1 cellular context compared by ENCODE assay signal in the genomic region with DNA sequence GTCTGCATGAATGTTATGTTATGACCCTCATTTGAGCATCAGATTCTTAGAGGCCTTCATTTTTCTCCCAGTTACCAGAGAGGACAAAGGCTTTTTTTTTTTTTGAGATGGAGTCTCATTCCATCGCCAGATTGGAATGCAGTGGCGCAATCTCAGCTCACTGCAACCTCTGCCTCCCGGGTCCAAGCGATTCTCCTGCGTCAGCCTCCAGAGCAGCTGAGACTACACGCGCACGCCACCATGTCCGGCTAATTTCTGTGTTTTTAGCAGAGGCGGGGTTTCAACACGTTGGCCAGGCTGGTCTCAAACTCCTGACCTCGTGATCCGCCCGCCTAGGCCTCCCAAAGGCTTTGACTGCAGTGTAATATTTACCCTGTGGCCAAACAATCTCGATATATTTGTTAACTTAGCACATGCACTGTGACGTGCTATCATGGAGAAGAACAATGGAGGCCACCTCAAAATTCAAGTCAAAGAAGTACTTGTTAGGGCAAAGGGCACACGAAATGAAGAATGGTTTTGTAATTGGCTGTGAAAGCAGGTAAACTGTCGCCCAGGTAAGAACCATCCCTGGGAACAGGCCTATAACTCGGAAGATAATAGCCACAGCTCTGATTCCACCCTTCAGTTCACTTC.
A peak's percentile ranks its signal among the peaks of the same experiment; 100 is the strongest.
TF ChIP-seq lines count a peak whose summit lies in the region.

No MANE protein-coding gene starts in this region.

TF ChIP-seq in HepG2, 621 proteins besides CTCF, POLR2A, EP300 and RAD21 (continued from another document and continues in another):
- no peak for TF ChIP-seq GATAD1 (CRISPR knock-in tag; IDR thresholded peaks at IDR 0.05)
- TF ChIP-seq ATAD3A (CRISPR knock-in tag; IDR thresholded peaks at IDR 0.05): no peak
- TF ChIP-seq ARNTL (CRISPR knock-in tag; IDR thresholded peaks at IDR 0.05): no peak; the same call in 1 of the 2 replicates
- TF ChIP-seq, protein P1, sequence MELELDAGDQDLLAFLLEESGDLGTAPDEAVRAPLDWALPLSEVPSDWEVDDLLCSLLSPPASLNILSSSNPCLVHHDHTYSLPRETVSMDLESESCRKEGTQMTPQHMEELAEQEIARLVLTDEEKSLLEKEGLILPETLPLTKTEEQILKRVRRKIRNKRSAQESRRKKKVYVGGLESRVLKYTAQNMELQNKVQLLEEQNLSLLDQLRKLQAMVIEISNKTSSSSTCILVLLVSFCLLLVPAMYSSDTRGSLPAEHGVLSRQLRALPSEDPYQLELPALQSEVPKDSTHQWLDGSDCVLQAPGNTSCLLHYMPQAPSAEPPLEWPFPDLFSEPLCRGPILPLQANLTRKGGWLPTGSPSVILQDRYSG (CRISPR knock-in tag; IDR thresholded peaks at IDR 0.05): no peak
- TF ChIP-seq DPF2 (CRISPR knock-in tag; IDR thresholded peaks at IDR 0.05; ENCODE audit: borderline replicate concordance, low read depth): no peak
- TF ChIP-seq, protein P2, sequence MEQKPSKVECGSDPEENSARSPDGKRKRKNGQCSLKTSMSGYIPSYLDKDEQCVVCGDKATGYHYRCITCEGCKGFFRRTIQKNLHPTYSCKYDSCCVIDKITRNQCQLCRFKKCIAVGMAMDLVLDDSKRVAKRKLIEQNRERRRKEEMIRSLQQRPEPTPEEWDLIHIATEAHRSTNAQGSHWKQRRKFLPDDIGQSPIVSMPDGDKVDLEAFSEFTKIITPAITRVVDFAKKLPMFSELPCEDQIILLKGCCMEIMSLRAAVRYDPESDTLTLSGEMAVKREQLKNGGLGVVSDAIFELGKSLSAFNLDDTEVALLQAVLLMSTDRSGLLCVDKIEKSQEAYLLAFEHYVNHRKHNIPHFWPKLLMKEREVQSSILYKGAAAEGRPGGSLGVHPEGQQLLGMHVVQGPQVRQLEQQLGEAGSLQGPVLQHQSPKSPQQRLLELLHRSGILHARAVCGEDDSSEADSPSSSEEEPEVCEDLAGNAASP (CRISPR knock-in tag; IDR thresholded peaks at IDR 0.05; ENCODE audit: borderline replicate concordance): no peak
- no peak for TF ChIP-seq ZNF615 (CRISPR knock-in tag; IDR thresholded peaks at IDR 0.05; ENCODE audit: borderline replicate concordance)
- TF ChIP-seq RBAK (CRISPR knock-in tag; IDR thresholded peaks at IDR 0.05): 0 out of 2 replicates have a peak, but pooled peaks have one; percentile 26
- TF ChIP-seq ZNF264 (CRISPR knock-in tag; IDR thresholded peaks at IDR 0.05): 0 out of 2 replicates have a peak, but pooled peaks have one; percentile 32
- no peak for TF ChIP-seq TBP (CRISPR knock-in tag; IDR thresholded peaks at IDR 0.05)
- TF ChIP-seq, protein P3, sequence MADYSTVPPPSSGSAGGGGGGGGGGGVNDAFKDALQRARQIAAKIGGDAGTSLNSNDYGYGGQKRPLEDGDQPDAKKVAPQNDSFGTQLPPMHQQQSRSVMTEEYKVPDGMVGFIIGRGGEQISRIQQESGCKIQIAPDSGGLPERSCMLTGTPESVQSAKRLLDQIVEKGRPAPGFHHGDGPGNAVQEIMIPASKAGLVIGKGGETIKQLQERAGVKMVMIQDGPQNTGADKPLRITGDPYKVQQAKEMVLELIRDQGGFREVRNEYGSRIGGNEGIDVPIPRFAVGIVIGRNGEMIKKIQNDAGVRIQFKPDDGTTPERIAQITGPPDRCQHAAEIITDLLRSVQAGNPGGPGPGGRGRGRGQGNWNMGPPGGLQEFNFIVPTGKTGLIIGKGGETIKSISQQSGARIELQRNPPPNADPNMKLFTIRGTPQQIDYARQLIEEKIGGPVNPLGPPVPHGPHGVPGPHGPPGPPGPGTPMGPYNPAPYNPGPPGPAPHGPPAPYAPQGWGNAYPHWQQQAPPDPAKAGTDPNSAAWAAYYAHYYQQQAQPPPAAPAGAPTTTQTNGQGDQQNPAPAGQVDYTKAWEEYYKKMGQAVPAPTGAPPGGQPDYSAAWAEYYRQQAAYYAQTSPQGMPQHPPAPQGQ (CRISPR knock-in tag; IDR thresholded peaks at IDR 0.05; ENCODE audit: borderline replicate concordance): no peak
- TF ChIP-seq SMAD3 (CRISPR knock-in tag; IDR thresholded peaks at IDR 0.05): no peak
- TF ChIP-seq SP140L (CRISPR knock-in tag; IDR thresholded peaks at IDR 0.05; ENCODE audit: borderline replicate concordance): no peak
- TF ChIP-seq, protein P4, sequence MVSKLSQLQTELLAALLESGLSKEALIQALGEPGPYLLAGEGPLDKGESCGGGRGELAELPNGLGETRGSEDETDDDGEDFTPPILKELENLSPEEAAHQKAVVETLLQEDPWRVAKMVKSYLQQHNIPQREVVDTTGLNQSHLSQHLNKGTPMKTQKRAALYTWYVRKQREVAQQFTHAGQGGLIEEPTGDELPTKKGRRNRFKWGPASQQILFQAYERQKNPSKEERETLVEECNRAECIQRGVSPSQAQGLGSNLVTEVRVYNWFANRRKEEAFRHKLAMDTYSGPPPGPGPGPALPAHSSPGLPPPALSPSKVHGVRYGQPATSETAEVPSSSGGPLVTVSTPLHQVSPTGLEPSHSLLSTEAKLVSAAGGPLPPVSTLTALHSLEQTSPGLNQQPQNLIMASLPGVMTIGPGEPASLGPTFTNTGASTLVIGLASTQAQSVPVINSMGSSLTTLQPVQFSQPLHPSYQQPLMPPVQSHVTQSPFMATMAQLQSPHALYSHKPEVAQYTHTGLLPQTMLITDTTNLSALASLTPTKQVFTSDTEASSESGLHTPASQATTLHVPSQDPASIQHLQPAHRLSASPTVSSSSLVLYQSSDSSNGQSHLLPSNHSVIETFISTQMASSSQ (IDR thresholded peaks at IDR 0.05; ENCODE audit: low read depth): no peak
- TF ChIP-seq, protein P4 (CRISPR knock-in tag; IDR thresholded peaks at IDR 0.05; ENCODE audit: borderline replicate concordance): peak; percentile 60
- TF ChIP-seq ZNF282 (IDR thresholded peaks at IDR 0.05; ENCODE audit: partially characterized antibody): no peak
- no peak for TF ChIP-seq MEIS1 (CRISPR knock-in tag; IDR thresholded peaks at IDR 0.05; ENCODE audit: borderline replicate concordance)
- no peak for TF ChIP-seq ZNF713 (CRISPR knock-in tag; IDR thresholded peaks at IDR 0.05)
- no peak for TF ChIP-seq ZC3H4 (CRISPR knock-in tag; IDR thresholded peaks at IDR 0.05; ENCODE audit: borderline replicate concordance)
- no peak for TF ChIP-seq PCBP2 (optimal IDR thresholded peaks at IDR 0.05; ENCODE audit: low read depth, low read length, poor library complexity, severe bottlenecking)
- TF ChIP-seq TBX3 (IDR thresholded peaks at IDR 0.05; ENCODE audit: borderline replicate concordance): no peak
- TF ChIP-seq RARA (CRISPR knock-in tag; IDR thresholded peaks at IDR 0.05): no peak
- no peak for TF ChIP-seq MTA1 (CRISPR knock-in tag; IDR thresholded peaks at IDR 0.05; ENCODE audit: borderline replicate concordance)
- TF ChIP-seq STAG1 (CRISPR knock-in tag; IDR thresholded peaks at IDR 0.05): no peak
- TF ChIP-seq ZFP37 (CRISPR knock-in tag; IDR thresholded peaks at IDR 0.05; ENCODE audit: borderline replicate concordance): no peak
- TF ChIP-seq, protein P5, sequence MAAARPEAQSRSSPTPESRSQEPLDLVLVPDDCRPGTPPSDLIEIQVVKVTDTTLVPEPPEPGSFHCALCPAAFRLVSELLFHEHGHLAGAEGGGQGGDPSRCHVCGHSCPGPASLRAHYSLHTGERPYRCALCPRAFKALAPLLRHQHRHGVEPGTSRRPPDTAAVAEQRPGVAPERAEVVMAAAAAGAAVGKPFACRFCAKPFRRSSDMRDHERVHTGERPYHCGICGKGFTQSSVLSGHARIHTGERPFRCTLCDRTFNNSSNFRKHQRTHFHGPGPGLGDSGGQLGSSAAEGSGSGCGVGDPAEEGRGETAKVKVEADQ (CRISPR knock-in tag; IDR thresholded peaks at IDR 0.05; ENCODE audit: borderline replicate concordance): no peak
- TF ChIP-seq SOX13 (IDR thresholded peaks at IDR 0.05): no peak
- TF ChIP-seq SOX13 (CRISPR knock-in tag; conservative IDR thresholded peaks at IDR 0.05 in 1 of 2, IDR thresholded peaks at IDR 0.05 in 1 of 2): peak in 1 of 2 experiments; percentile 71; a peak in 2 of 4 replicates
- TF ChIP-seq, protein P6, sequence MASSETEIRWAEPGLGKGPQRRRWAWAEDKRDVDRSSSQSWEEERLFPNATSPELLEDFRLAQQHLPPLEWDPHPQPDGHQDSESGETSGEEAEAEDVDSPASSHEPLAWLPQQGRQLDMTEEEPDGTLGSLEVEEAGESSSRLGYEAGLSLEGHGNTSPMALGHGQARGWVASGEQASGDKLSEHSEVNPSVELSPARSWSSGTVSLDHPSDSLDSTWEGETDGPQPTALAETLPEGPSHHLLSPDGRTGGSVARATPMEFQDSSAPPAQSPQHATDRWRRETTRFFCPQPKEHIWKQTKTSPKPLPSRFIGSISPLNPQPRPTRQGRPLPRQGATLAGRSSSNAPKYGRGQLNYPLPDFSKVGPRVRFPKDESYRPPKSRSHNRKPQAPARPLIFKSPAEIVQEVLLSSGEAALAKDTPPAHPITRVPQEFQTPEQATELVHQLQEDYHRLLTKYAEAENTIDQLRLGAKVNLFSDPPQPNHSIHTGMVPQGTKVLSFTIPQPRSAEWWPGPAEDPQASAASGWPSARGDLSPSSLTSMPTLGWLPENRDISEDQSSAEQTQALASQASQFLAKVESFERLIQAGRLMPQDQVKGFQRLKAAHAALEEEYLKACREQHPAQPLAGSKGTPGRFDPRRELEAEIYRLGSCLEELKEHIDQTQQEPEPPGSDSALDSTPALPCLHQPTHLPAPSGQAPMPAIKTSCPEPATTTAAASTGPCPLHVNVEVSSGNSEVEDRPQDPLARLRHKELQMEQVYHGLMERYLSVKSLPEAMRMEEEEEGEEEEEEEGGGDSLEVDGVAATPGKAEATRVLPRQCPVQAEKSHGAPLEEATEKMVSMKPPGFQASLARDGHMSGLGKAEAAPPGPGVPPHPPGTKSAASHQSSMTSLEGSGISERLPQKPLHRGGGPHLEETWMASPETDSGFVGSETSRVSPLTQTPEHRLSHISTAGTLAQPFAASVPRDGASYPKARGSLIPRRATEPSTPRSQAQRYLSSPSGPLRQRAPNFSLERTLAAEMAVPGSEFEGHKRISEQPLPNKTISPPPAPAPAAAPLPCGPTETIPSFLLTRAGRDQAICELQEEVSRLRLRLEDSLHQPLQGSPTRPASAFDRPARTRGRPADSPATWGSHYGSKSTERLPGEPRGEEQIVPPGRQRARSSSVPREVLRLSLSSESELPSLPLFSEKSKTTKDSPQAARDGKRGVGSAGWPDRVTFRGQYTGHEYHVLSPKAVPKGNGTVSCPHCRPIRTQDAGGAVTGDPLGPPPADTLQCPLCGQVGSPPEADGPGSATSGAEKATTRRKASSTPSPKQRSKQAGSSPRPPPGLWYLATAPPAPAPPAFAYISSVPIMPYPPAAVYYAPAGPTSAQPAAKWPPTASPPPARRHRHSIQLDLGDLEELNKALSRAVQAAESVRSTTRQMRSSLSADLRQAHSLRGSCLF (CRISPR knock-in tag; IDR thresholded peaks at IDR 0.05; ENCODE audit: borderline replicate concordance): no peak
- TF ChIP-seq KLF15 (CRISPR knock-in tag; IDR thresholded peaks at IDR 0.05; ENCODE audit: borderline replicate concordance): no peak
- peak; percentile 43; the same call in 1 of the 2 replicates for TF ChIP-seq KAT8 (CRISPR knock-in tag; IDR thresholded peaks at IDR 0.05)
- no peak for TF ChIP-seq ZNF766 (CRISPR knock-in tag; IDR thresholded peaks at IDR 0.05; ENCODE audit: borderline replicate concordance)
- no peak for TF ChIP-seq NR3C1 (CRISPR knock-in tag; IDR thresholded peaks at IDR 0.05)
- TF ChIP-seq NR2C2 (CRISPR knock-in tag; IDR thresholded peaks at IDR 0.05; ENCODE audit: borderline replicate concordance): no peak
- TF ChIP-seq ELF4 (CRISPR knock-in tag; IDR thresholded peaks at IDR 0.05; ENCODE audit: borderline replicate concordance): no peak
- no peak for TF ChIP-seq ZNF33A (CRISPR knock-in tag; IDR thresholded peaks at IDR 0.05; ENCODE audit: borderline replicate concordance)
- TF ChIP-seq SSRP1 (CRISPR knock-in tag; IDR thresholded peaks at IDR 0.05): no peak
- TF ChIP-seq, protein P7, sequence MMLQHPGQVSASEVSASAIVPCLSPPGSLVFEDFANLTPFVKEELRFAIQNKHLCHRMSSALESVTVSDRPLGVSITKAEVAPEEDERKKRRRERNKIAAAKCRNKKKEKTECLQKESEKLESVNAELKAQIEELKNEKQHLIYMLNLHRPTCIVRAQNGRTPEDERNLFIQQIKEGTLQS (CRISPR knock-in tag; IDR thresholded peaks at IDR 0.05): peak; percentile 52; the same call in 1 of the 2 replicates
- peak; percentile 97 for TF ChIP-seq TEAD3 (CRISPR knock-in tag; optimal IDR thresholded peaks at IDR 0.05; ENCODE audit: borderline replicate concordance)
- TF ChIP-seq, protein P8, sequence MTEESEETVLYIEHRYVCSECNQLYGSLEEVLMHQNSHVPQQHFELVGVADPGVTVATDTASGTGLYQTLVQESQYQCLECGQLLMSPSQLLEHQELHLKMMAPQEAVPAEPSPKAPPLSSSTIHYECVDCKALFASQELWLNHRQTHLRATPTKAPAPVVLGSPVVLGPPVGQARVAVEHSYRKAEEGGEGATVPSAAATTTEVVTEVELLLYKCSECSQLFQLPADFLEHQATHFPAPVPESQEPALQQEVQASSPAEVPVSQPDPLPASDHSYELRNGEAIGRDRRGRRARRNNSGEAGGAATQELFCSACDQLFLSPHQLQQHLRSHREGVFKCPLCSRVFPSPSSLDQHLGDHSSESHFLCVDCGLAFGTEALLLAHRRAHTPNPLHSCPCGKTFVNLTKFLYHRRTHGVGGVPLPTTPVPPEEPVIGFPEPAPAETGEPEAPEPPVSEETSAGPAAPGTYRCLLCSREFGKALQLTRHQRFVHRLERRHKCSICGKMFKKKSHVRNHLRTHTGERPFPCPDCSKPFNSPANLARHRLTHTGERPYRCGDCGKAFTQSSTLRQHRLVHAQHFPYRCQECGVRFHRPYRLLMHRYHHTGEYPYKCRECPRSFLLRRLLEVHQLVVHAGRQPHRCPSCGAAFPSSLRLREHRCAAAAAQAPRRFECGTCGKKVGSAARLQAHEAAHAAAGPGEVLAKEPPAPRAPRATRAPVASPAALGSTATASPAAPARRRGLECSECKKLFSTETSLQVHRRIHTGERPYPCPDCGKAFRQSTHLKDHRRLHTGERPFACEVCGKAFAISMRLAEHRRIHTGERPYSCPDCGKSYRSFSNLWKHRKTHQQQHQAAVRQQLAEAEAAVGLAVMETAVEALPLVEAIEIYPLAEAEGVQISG (CRISPR knock-in tag; IDR thresholded peaks at IDR 0.05): peak; percentile 63
- TF ChIP-seq, protein P9, sequence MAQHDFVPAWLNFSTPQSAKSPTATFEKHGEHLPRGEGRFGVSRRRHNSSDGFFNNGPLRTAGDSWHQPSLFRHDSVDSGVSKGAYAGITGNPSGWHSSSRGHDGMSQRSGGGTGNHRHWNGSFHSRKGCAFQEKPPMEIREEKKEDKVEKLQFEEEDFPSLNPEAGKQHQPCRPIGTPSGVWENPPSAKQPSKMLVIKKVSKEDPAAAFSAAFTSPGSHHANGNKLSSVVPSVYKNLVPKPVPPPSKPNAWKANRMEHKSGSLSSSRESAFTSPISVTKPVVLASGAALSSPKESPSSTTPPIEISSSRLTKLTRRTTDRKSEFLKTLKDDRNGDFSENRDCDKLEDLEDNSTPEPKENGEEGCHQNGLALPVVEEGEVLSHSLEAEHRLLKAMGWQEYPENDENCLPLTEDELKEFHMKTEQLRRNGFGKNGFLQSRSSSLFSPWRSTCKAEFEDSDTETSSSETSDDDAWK (CRISPR knock-in tag; IDR thresholded peaks at IDR 0.05): no peak
